8 cellular contexts compared by ENCODE assay signal in genomic region chr1:32073387-32074229, GRCh38. TPM values are rescaled to one million over a fixed set of nuclear protein-coding genes. Genes with fewer than 3 reads are reported as not detected.
DNase-seq lines count a peak whose midpoint lies in the region; ATAC-seq and TF ChIP-seq lines count a peak whose summit lies in the region.

No MANE protein-coding gene starts in this region.

- TF ChIP-seq CTCF in gastroesophageal sphincter (IDR thresholded peaks at IDR 0.05): peak in 1 of 4 experiments; percentile 32
- TF ChIP-seq CTCF in sigmoid colon (IDR thresholded peaks at IDR 0.05): no peak

- H3K27ac Mint-ChIP-seq in activated CD8-positive, alpha-beta memory T cell treated with anti-CD3 and anti-CD28 coated beads, Interleukin-2, amount 10 ng/mL, durations not matched to agents 7 days and 5 days: peak overlapping the region; percentile 86

- H3K9ac ChIP-seq in SK-N-MC (ENCODE audit: insufficient read length): peak overlapping the region; percentile 57

- H3K36me3 Mint-ChIP-seq in activated CD8-positive, alpha-beta memory T cell treated with anti-CD3 and anti-CD28 coated beads, Interleukin-2, amount 10 ng/mL, durations not matched to agents 7 days and 5 days: peaks cover 12% of the 10 kb centered on the region

- H3K27ac ChIP-seq in SK-N-MC (0 out of 2 replicates have a peak overlapping the region, but pooled peaks have one; percentile 21), gastroesophageal sphincter (peak overlapping the region; percentile 61 to 95 (median 92)), sigmoid colon (peak overlapping the region; percentile 90 to 97 (median 94))

- H3K4me3 ChIP-seq in SK-N-MC (peak overlapping the region; percentile 86), gastroesophageal sphincter (peak overlapping the region; percentile 59 to 86), sigmoid colon (peak overlapping the region; percentile 71 to 89 (median 77))

- TF ChIP-seq POLR2A in gastroesophageal sphincter (IDR thresholded peaks at IDR 0.05) (no peak), sigmoid colon (IDR thresholded peaks at IDR 0.05) (no peak)

- TF ChIP-seq EP300 in gastroesophageal sphincter (IDR thresholded peaks at IDR 0.05) (no peak), sigmoid colon (IDR thresholded peaks at IDR 0.05) (no peak)

- WGBS in gastroesophageal sphincter (ENCODE audit: low coverage in 1 of 2), 2 donors: 37 to 40% methylated on average over 9 to 17 of the region's 22 CpGs
- 36 to 47% methylated on average over 22 of the region's 22 CpGs for WGBS in sigmoid colon, 2 donors

- H3K4me1 ChIP-seq in gastroesophageal sphincter: peaks cover 0 to 26% (median 0%) of the 10 kb centered on the region in 3 donors
- peaks cover 0 to 22% (median 13%) of the 10 kb centered on the region in 4 donors for H3K4me1 ChIP-seq in sigmoid colon

- peak overlapping the region; percentile 83 for H3K4me3 Mint-ChIP-seq in activated CD8-positive, alpha-beta memory T cell treated with anti-CD3 and anti-CD28 coated beads, Interleukin-2, amount 10 ng/mL, durations not matched to agents 7 days and 5 days

- H3K27me3 ChIP-seq in gastroesophageal sphincter: peaks cover 8% of the 10 kb centered on the region
- no peaks in the 10 kb centered on the region for H3K27me3 ChIP-seq in sigmoid colon

- H3K4me1 Mint-ChIP-seq in activated CD8-positive, alpha-beta memory T cell treated with anti-CD3 and anti-CD28 coated beads, Interleukin-2, amount 10 ng/mL, durations not matched to agents 7 days and 5 days: peaks cover 32% of the 10 kb centered on the region

- no peaks in the 10 kb centered on the region for H3K9me3 Mint-ChIP-seq in activated CD8-positive, alpha-beta memory T cell treated with anti-CD3 and anti-CD28 coated beads, Interleukin-2, amount 10 ng/mL, durations not matched to agents 7 days and 5 days (ENCODE audit: low read depth)

- H3K9me3 ChIP-seq in SK-N-MC (ENCODE audit: low read depth, low read length) (no peaks in the 10 kb centered on the region), gastroesophageal sphincter (no peaks in the 10 kb centered on the region), sigmoid colon (no peaks in the 10 kb centered on the region)

- intact Hi-C loops in sigmoid colon (cut with DNase I): loop anchor here (2.0 kb wide), 2 partner anchors 35 to 59 kb away; partner anchors contain the start of gene KPNA6

- H3K36me3 ChIP-seq in SK-N-MC (ENCODE audit: insufficient read depth, low read length) (peaks cover 30% of the 10 kb centered on the region; the same call in 1 of the 2 replicates), gastroesophageal sphincter (peaks cover 0 to 38% of the 10 kb centered on the region in 2 donors), sigmoid colon (peaks cover 8 to 38% (median 18%) of the 10 kb centered on the region in 4 donors)

- CTCF ChIA-PET in activated CD8-positive, alpha-beta memory T cell treated with anti-CD3 and anti-CD28 coated beads, Interleukin-2, amount 10 ng/mL, durations not matched to agents 7 days and 5 days (lab: Charles Lee): interaction anchor here (0.5 to 3.6 kb wide), 20 partner anchors 11 to 702 kb away, joined by 3 to 32 read pairs (median 4); partner anchors contain the start of genes BSDC1, KPNA6 and TXLNA

- peaks cover 7% of the 10 kb centered on the region for H3K27me3 Mint-ChIP-seq in activated CD8-positive, alpha-beta memory T cell treated with anti-CD3 and anti-CD28 coated beads, Interleukin-2, amount 10 ng/mL, durations not matched to agents 7 days and 5 days

- peak; percentile 43 for ATAC-seq in activated CD8-positive, alpha-beta memory T cell treated with anti-CD3 and anti-CD28 coated beads, Interleukin-2, amount 10 ng/mL, durations not matched to agents 7 days and 5 days
- peak; percentile 53 for ATAC-seq in gastroesophageal sphincter
- no peak for ATAC-seq in GM19467 (IDR thresholded peaks at IDR 0.05; ENCODE audit: unreplicated experiment)

- no peak for DNase-seq in activated CD8-positive, alpha-beta memory T cell treated with anti-CD3 and anti-CD28 coated beads, Interleukin-2, amount 10 ng/mL, durations not matched to agents 7 days and 5 days
- DNase-seq in activated CD8-positive, alpha-beta memory T cell treated with anti-CD3 and anti-CD28 coated beads for 24 hours: no peak
- no peak for DNase-seq in SK-N-MC (ENCODE audit: low read depth, low spot score)
- DNase-seq in sigmoid colon: no peak
- DNase-seq in NCI-H1105 treated with DMSO at 0.1 percent for 48 hours (lab: John Stamatoyannopoulos, UW): no peak
- DNase-seq in DMS153 (lab: John Stamatoyannopoulos, UW): no peak

RNA-seq across cellular contexts. Expression of gene TMEM39B, which starts 0.9 kb away (rescaled TPM):
- total RNA-seq in activated CD8-positive, alpha-beta memory T cell treated with anti-CD3 and anti-CD28 coated beads, Interleukin-2, amount 10 ng/mL, durations not matched to agents 7 days and 5 days: 10 to 100 TPM; 27.3 to 30.0 TPM
- total RNA-seq in gastroesophageal sphincter (1 to 10 TPM; 1.7 to 5.4 (median 2.9) TPM), sigmoid colon (1 to 10 TPM; 2.0 to 6.7 (median 3.7) TPM)
- polyA plus RNA-seq in sigmoid colon: 10 to 100 TPM in 1 of 3 donors, 1 to 10 TPM in 2; 3.6 to 11.9 (median 3.7) TPM

RNA-seq across cellular contexts. Expression of gene KPNA6, which starts 34.2 kb away (rescaled TPM):
- total RNA-seq in activated CD8-positive, alpha-beta memory T cell treated with anti-CD3 and anti-CD28 coated beads, Interleukin-2, amount 10 ng/mL, durations not matched to agents 7 days and 5 days: 10 to 100 TPM; 59.6 to 82.8 TPM
- total RNA-seq in gastroesophageal sphincter: 10 to 100 TPM; 52.9 to 70.4 (median 57.6) TPM
- 10 to 100 TPM; 33.4 to 47.0 (median 41.6) TPM for total RNA-seq in sigmoid colon
- 10 to 100 TPM in 1 of 3 donors, 1 to 10 TPM in 2; 6.0 to 15.3 (median 9.5) TPM for polyA plus RNA-seq in sigmoid colon

RNA-seq across cellular contexts. Expression of gene KHDRBS1, which starts 59.9 kb away (rescaled TPM):
- total RNA-seq in activated CD8-positive, alpha-beta memory T cell treated with anti-CD3 and anti-CD28 coated beads, Interleukin-2, amount 10 ng/mL, durations not matched to agents 7 days and 5 days: 100 to 1,000 TPM; 166 to 183 TPM
- total RNA-seq in gastroesophageal sphincter: 10 to 100 TPM; 59.1 to 89.3 (median 64.8) TPM
- total RNA-seq in sigmoid colon: 10 to 100 TPM; 67.2 to 80.6 (median 73.6) TPM
- 10 to 100 TPM; 58.0 to 83.7 (median 66.1) TPM for polyA plus RNA-seq in sigmoid colon

Comparison
In these comparisons a context has a peak if more than half of its experiments do, and no peak if none do; other contexts are left out.
1. H3K27ac ChIP-seq: peak in every context shown above with its lines; median percentile 94 in sigmoid colon; 92 in gastroesophageal sphincter; 21 in SK-N-MC.